8 cellular contexts compared by ENCODE assay signal in genomic region chr20:17965042-17965697, GRCh38. TPM values are rescaled to one million over a fixed set of nuclear protein-coding genes. Genes with fewer than 3 reads are reported as not detected.
A peak's percentile ranks its signal among the peaks of the same experiment; 100 is the strongest.
DNase-seq lines count a peak whose midpoint lies in the region; ATAC-seq and TF ChIP-seq lines count a peak whose summit lies in the region.

No MANE protein-coding gene starts in this region.

- ATAC-seq in naive B cell (ENCODE audit: low read depth in 2 of 2) (no peak), GM21526 (IDR thresholded peaks at IDR 0.05; ENCODE audit: low FRiP score, unreplicated experiment) (no peak), HG03135 (IDR thresholded peaks at IDR 0.05; ENCODE audit: unreplicated experiment) (no peak)

- H3K4me1 ChIP-seq in breast epithelium: peaks cover 0 to 3% of the 10 kb centered on the region in 2 donors

- H3K27ac Mint-ChIP-seq in naive B cell: peak overlapping the region; percentile 96 to 99 (median 98)

- no peaks in the 10 kb centered on the region for H3K36me3 Mint-ChIP-seq in naive B cell

- peak overlapping the region in 1 of 3 donors; percentile 91 for H3K4me3 ChIP-seq in breast epithelium

- H3K27me3 ChIP-seq in breast epithelium: no peaks in the 10 kb centered on the region

- H3K27ac ChIP-seq in KOPT-K1 (ENCODE audit: low read depth, low read length, poor library complexity, severe bottlenecking) (peak overlapping the region; percentile 100), breast epithelium (peak overlapping the region; percentile 22 to 33)

- peak overlapping the region; percentile 92 to 97 (median 96) for H3K4me3 Mint-ChIP-seq in naive B cell

- no peaks in the 10 kb centered on the region for H3K9me3 Mint-ChIP-seq in naive B cell

- H3K9me3 ChIP-seq in KOPT-K1 (ENCODE audit: insufficient read depth, low read length, poor library complexity, severe bottlenecking) (no peaks in the 10 kb centered on the region), breast epithelium (no peaks in the 10 kb centered on the region)

- peak; percentile 55 for DNase-seq in CD1c-positive myeloid dendritic cell (ENCODE audit: extremely low spot score)
- DNase-seq in breast epithelium (ENCODE audit: low spot score in 2 of 2): no peak
- no peak for DNase-seq in naive B cell
- no peak for DNase-seq in stimulated activated CD4-positive, alpha-beta T cell treated with anti-CD3 and anti-CD28 coated beads, Interleukin-2, amount 100 ng/mL, for 24 hours
- DNase-seq in NCI-H2227 (lab: John Stamatoyannopoulos, UW; ENCODE audit: unreplicated experiment): no peak

- H3K4me1 Mint-ChIP-seq in naive B cell: peaks cover 60 to 80% (median 70%) of the 10 kb centered on the region in 3 donors

- no peak for TF ChIP-seq CTCF in breast epithelium (IDR thresholded peaks at IDR 0.05)

- intact Hi-C loops in breast epithelium (cut with DNase I; ENCODE audit: low total_unique reads): no loop called here

- H3K27me3 Mint-ChIP-seq in naive B cell: no peaks in the 10 kb centered on the region

- TF ChIP-seq POLR2A in breast epithelium (IDR thresholded peaks at IDR 0.05): no peak

- H3K36me3 ChIP-seq in KOPT-K1 (ENCODE audit: insufficient read depth, low read length) (peaks cover 82% of the 10 kb centered on the region), breast epithelium (no peaks in the 10 kb centered on the region)

RNA-seq across cellular contexts. Expression of gene SNX5, which starts 3.4 kb away (rescaled TPM):
- total RNA-seq in breast epithelium: 100 to 1,000 TPM in 2 of 3 donors, 10 to 100 TPM in 1; 96.7 to 127 (median 122) TPM
- 100 to 1,000 TPM; 102 to 151 (median 122) TPM for polyA plus RNA-seq in naive B cell (ENCODE audit: low read depth in 6 of 6)

RNA-seq across cellular contexts. Expression of gene MGME1, which starts 3.6 kb away (rescaled TPM):
- 10 to 100 TPM in 2 of 3 donors, 1 to 10 TPM in 1; 7.8 to 26.2 (median 18.7) TPM for total RNA-seq in breast epithelium
- 10 to 100 TPM; 16.3 to 99.1 (median 43.2) TPM for polyA plus RNA-seq in naive B cell (ENCODE audit: low read depth in 6 of 6)
